Comparison of ENCODE assay signal across 8 cellular contexts in the genomic region with DNA sequence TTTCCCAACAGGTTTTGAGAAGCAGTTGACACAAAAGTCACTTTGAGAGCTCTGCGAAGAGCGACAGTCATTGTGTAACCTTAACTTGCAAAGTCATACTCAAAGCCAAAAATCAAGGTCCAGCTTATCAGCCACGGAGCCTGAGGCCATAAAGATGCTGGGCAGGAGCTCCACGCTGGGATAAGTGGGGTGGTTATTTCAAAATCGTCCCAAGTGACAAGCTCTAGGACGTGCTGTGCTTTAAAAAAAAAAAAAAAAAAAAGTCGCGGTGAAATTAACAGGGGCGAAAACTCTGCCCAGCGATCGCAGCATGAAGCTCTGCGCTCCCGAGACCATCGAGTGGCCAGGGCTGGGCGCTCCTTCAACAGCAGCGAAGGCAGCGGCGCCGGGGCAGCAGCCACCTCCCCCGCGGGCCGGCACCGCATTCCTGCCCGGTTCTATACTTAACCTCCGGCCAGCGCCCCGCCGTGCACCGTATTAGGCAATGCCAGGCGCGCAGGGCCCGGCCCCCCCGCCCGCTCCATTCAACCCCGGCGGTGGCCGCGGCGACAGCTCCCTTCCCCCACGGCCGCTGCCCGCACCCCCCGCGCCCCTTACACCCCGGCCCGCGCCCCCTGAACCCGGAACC. TPM values are rescaled to one million over a fixed set of nuclear protein-coding genes. Genes with fewer than 3 reads are reported as not detected.
DNase-seq lines count a peak whose midpoint lies in the region; ATAC-seq and TF ChIP-seq lines count a peak whose summit lies in the region.

No MANE protein-coding gene starts in this region.

- H3K4me1 ChIP-seq in BE2C (no peaks in the 10 kb centered on the region), SJSA1 (replicated peaks) (peaks cover 7% of the 10 kb centered on the region)

- intact Hi-C loops in left cardiac atrium (cut with DNase I) = loop anchor here in 1 of 2 donors (5.0 kb wide), 1 partner anchor 121 kb away; no protein-coding TSS in a partner anchor
- intact Hi-C loops in posterior cingulate gyrus (cut with DNase I) = no loop called here

- TF ChIP-seq CTCF in BE2C (IDR thresholded peaks at IDR 0.05; ENCODE audit: low read depth, low read length) = no peak

- H3K36me3 ChIP-seq in BE2C (no peaks in the 10 kb centered on the region), SJSA1 (peaks cover 29% of the 10 kb centered on the region)

- H3K4me3 ChIP-seq in BE2C (ENCODE audit: low read depth, low read length) (peak overlapping the region; percentile 75), SJSA1 (peak overlapping the region; percentile 95)

- H3K27me3 ChIP-seq in BE2C (no peaks in the 10 kb centered on the region), SJSA1 (replicated peaks) (no peaks in the 10 kb centered on the region)

- no peaks in the 10 kb centered on the region for H3K9me3 ChIP-seq in BE2C
- H3K9me3 ChIP-seq in SJSA1 (replicated peaks) = no peaks in the 10 kb centered on the region

- H3K27ac ChIP-seq in SJSA1 = peak overlapping the region; percentile 86

- ATAC-seq in GM19035 (IDR thresholded peaks at IDR 0.05; ENCODE audit: unreplicated experiment) (peak; percentile 48), HG03159 (IDR thresholded peaks at IDR 0.05; ENCODE audit: unreplicated experiment) (peak; percentile 47), left cardiac atrium (peak; percentile 93 to 94)

- peak; percentile 66 for DNase-seq in BE2C
- peak; percentile 61 to 79 for DNase-seq in SJSA1 (ENCODE audit: low read depth in 1 of 2, low spot score in 2 of 2)
- DNase-seq in amniotic stem cell (lab: John Stamatoyannopoulos, UW) = peak; percentile 18
- DNase-seq in left cardiac atrium = peak; percentile 85
- DNase-seq in posterior cingulate gyrus = peak in 8 of 10 donors; percentile 27 to 88 (median 52)
- no peak for DNase-seq in NCI-H187 (lab: John Stamatoyannopoulos, UW)

RNA-seq across cellular contexts. Expression of a gene that starts 0.7 kb away (rescaled TPM):
- 10.6 TPM for polyA plus RNA-seq in BE2C (2012; ENCODE audit: insufficient read depth, insufficient read length, low read depth)
- total RNA-seq in SJSA1 (2014; rRNA removed; shearing (Covaris generic)) = 105 and 139 TPM in 2 replicates
- 100 to 1,000 TPM; 104 to 151 TPM for total RNA-seq in left cardiac atrium

RNA-seq across cellular contexts. Expression of a gene that starts 27.4 kb away (rescaled TPM):
- polyA plus RNA-seq in BE2C (2012; ENCODE audit: insufficient read depth, insufficient read length, low read depth) = 26.7 TPM
- total RNA-seq in SJSA1 (2014; rRNA removed; shearing (Covaris generic)) = 20.0 and 33.8 TPM in 2 replicates
- 10 to 100 TPM; 17.3 to 27.5 TPM for total RNA-seq in left cardiac atrium

Comparison
In these comparisons a context has a peak if more than half of its experiments do, and no peak if none do; other contexts are left out.
1. DNase-seq: peak in BE2C (single experiment), SJSA1 (2 of 2), amniotic stem cell (single experiment), left cardiac atrium (single experiment) and posterior cingulate gyrus (8 of 10); none in NCI-H187 (0 of 2).
2. Peak in every context shown above with its lines, with median percentiles within 50 percentile points of each other: ATAC-seq.